In genomic region chr19:41159861-41160260, GRCh38 we compare ENCODE assay signal across 28 cellular contexts. TPM values are rescaled to one million over a fixed set of nuclear protein-coding genes. Genes with fewer than 3 reads are reported as not detected.
"Had no signal": no experiment of that assay in that cellular context is flagged by ENCODE, and none has a peak within 500 bp of the region (broad histone marks: within the 10 kb centered on the region; RNA-seq: fewer than 3 reads in every experiment).

No MANE protein-coding gene starts in this region.

- H3K4me1 ChIP-seq: gastrocnemius medialis, left ventricle myocardium inferior, prostate gland, right atrium auricular region, tibial nerve, vagina had no signal

- H3K27me3 Mint-ChIP-seq: activated CD8-positive, alpha-beta T cell treated with anti-CD3 and anti-CD28 coated beads for 36 hours; activated T-cell treated with anti-CD3 and anti-CD28 coated beads, Interleukin-2, amount 50 U/mL, for 24 hours; memory B cell; naive thymus-derived CD8-positive, alpha-beta T cell had no signal

- H3K36me3 ChIP-seq: brain microvascular endothelial cell, gastrocnemius medialis, left ventricle myocardium inferior, prostate gland, right atrium auricular region, tibial nerve, vagina had no signal

- DNase-seq: activated CD4-positive, alpha-beta T cell treated with anti-CD3 and anti-CD28 coated beads, Interleukin-2, amount 10 ng/mL, durations not matched to agents 24 days and 14 days; activated CD4-positive, CD25-positive, alpha-beta regulatory T cell; activated CD8-positive, alpha-beta T cell treated with anti-CD3 and anti-CD28 coated beads for 36 hours; activated naive CD4-positive, alpha-beta T cell treated with anti-CD3 and anti-CD28 coated beads for 36 hours; activated T-cell treated with anti-CD3 and anti-CD28 coated beads, Interleukin-2, amount 50 U/mL, for 24 hours; anterior cingulate cortex; brain microvascular endothelial cell; central memory CD4-positive, alpha-beta T cell; endodermal cell; gastrocnemius medialis; head of caudate nucleus; kidney; left ventricle myocardium inferior; naive thymus-derived CD8-positive, alpha-beta T cell; stimulated activated naive CD8-positive, alpha-beta T cell treated with anti-CD3 and anti-CD28 coated beads, Interleukin-15, Interleukin-2, amounts not matched to agents 100 U/mL and 50 U/mL, for 24 hours had no signal

- H3K4me3 ChIP-seq: gastrocnemius medialis, left ventricle myocardium inferior, prostate gland, right atrium auricular region, tibial nerve, vagina had no signal

- H3K36me3 Mint-ChIP-seq: memory B cell; naive thymus-derived CD8-positive, alpha-beta T cell had no signal

- FAIRE-seq: colon, kidney, TTC549 had no signal

- H3K9me3 ChIP-seq: gastrocnemius medialis, prostate gland, vagina had no signal

- H3K4me1 Mint-ChIP-seq: activated CD4-positive, alpha-beta T cell treated with anti-CD3 and anti-CD28 coated beads, Interleukin-2, amount 10 ng/mL, durations not matched to agents 24 days and 14 days; endodermal cell; memory B cell; naive thymus-derived CD8-positive, alpha-beta T cell had no signal

- ATAC-seq: activated CD8-positive, alpha-beta T cell treated with anti-CD3 and anti-CD28 coated beads for 36 hours; gastrocnemius medialis; naive thymus-derived CD8-positive, alpha-beta T cell; stimulated activated naive CD8-positive, alpha-beta T cell treated with anti-CD3 and anti-CD28 coated beads, Interleukin-15, Interleukin-2, amounts not matched to agents 100 U/mL and 50 U/mL, for 24 hours had no signal

- H3K27ac Mint-ChIP-seq: activated CD4-positive, alpha-beta T cell treated with anti-CD3 and anti-CD28 coated beads, Interleukin-2, amount 10 ng/mL, durations not matched to agents 24 days and 14 days; activated CD8-positive, alpha-beta T cell treated with anti-CD3 and anti-CD28 coated beads for 36 hours; activated naive CD4-positive, alpha-beta T cell treated with anti-CD3 and anti-CD28 coated beads for 36 hours; activated T-cell treated with anti-CD3 and anti-CD28 coated beads, Interleukin-2, amount 50 U/mL, for 24 hours; activated T-helper 2 cell treated with anti-CD3 and anti-CD28 coated beads, Interferon-gamma antibody, Interleukin-2, Interleukin-4, amounts not matched to agents 10 μg/mL and 5 μg/mL and 100 μg/mL, durations not matched to agents 14 hours and 24 hours and 36 hours; endodermal cell; memory B cell; naive thymus-derived CD8-positive, alpha-beta T cell had no signal

- H3K4me3 Mint-ChIP-seq: activated CD4-positive, alpha-beta T cell treated with anti-CD3 and anti-CD28 coated beads, Interleukin-2, amount 10 ng/mL, durations not matched to agents 24 days and 14 days; activated CD8-positive, alpha-beta T cell treated with anti-CD3 and anti-CD28 coated beads for 36 hours; activated naive CD4-positive, alpha-beta T cell treated with anti-CD3 and anti-CD28 coated beads for 36 hours; activated T-cell treated with anti-CD3 and anti-CD28 coated beads, Interleukin-2, amount 50 U/mL, for 24 hours; endodermal cell; memory B cell; naive thymus-derived CD8-positive, alpha-beta T cell had no signal

- H3K27me3 ChIP-seq: brain microvascular endothelial cell, gastrocnemius medialis, right atrium auricular region, tibial nerve, vagina had no signal

- H3K9me3 Mint-ChIP-seq: activated CD4-positive, alpha-beta T cell treated with anti-CD3 and anti-CD28 coated beads, Interleukin-2, amount 10 ng/mL, durations not matched to agents 24 days and 14 days; activated CD8-positive, alpha-beta T cell treated with anti-CD3 and anti-CD28 coated beads for 36 hours; activated naive CD4-positive, alpha-beta T cell treated with anti-CD3 and anti-CD28 coated beads for 36 hours; activated T-cell treated with anti-CD3 and anti-CD28 coated beads, Interleukin-2, amount 50 U/mL, for 24 hours; activated T-helper 2 cell treated with anti-CD3 and anti-CD28 coated beads, Interferon-gamma antibody, Interleukin-2, Interleukin-4, amounts not matched to agents 10 μg/mL and 5 μg/mL and 100 μg/mL, durations not matched to agents 14 hours and 24 hours and 36 hours had no signal

- H3K27ac ChIP-seq: brain microvascular endothelial cell, epithelial cell of prostate, gastrocnemius medialis, left ventricle myocardium inferior, prostate gland, right atrium auricular region, tibial nerve, vagina had no signal

RNA-seq across cellular contexts. Expression of gene CYP2S1, which starts 33.2 kb away (rescaled TPM):
- total RNA-seq: activated CD8-positive, alpha-beta T cell treated with anti-CD3 and anti-CD28 coated beads for 36 hours; naive thymus-derived CD8-positive, alpha-beta T cell; osteocyte had no signal
- polyA plus RNA-seq: naive thymus-derived CD8-positive, alpha-beta T cell had no signal

RNA-seq across cellular contexts. Expression of gene CYP2F1, which starts 45.6 kb away (rescaled TPM):
- total RNA-seq: activated CD4-positive, alpha-beta T cell treated with anti-CD3 and anti-CD28 coated beads, Interleukin-2, amount 10 ng/mL, durations not matched to agents 24 days and 14 days; activated CD8-positive, alpha-beta T cell treated with anti-CD3 and anti-CD28 coated beads for 36 hours; activated naive CD4-positive, alpha-beta T cell treated with anti-CD3 and anti-CD28 coated beads for 36 hours; activated T-helper 2 cell treated with anti-CD3 and anti-CD28 coated beads, Interferon-gamma antibody, Interleukin-2, Interleukin-4, amounts not matched to agents 10 μg/mL and 5 μg/mL and 100 μg/mL, durations not matched to agents 14 hours and 24 hours and 36 hours; endodermal cell; fibroblast of lung; gastrocnemius medialis; kidney; left ventricle myocardium inferior; mucosa of gallbladder; naive thymus-derived CD8-positive, alpha-beta T cell; osteocyte; right atrium auricular region; T-helper 2 cell treated with Interferon-gamma antibody and Interleukin-4, amounts not matched to agents 100 ng/mL and 5 ng/mL, for 36 hours; tibial nerve; vagina had no signal
- polyA plus RNA-seq: fibroblast of lung had no signal

RNA-seq across cellular contexts. Expression of gene AXL, which starts 59.2 kb away (rescaled TPM):
- total RNA-seq: naive thymus-derived CD8-positive, alpha-beta T cell; T-helper 2 cell treated with Interferon-gamma antibody and Interleukin-4, amounts not matched to agents 100 ng/mL and 5 ng/mL, for 36 hours had no signal
